1 cellular context compared by ENCODE assay signal in genomic region chr16:22977294-22977697, GRCh38.
TF ChIP-seq lines count a peak whose summit lies in the region.

No MANE protein-coding gene starts in this region.

TF ChIP-seq in WTC11, 78 proteins besides CTCF, POLR2A, EP300 and RAD21 (continued from another document):
- TF ChIP-seq ZNF219 (CRISPR knock-in tag; IDR thresholded peaks at IDR 0.05; ENCODE audit: borderline replicate concordance) (no peak), MYBL2 (CRISPR knock-in tag; IDR thresholded peaks at IDR 0.05) (no peak), ZNF396 (CRISPR knock-in tag; IDR thresholded peaks at IDR 0.05; ENCODE audit: borderline replicate concordance) (no peak), PRRX2 (CRISPR knock-in tag; IDR thresholded peaks at IDR 0.05) (no peak), EMX1 (CRISPR knock-in tag; IDR thresholded peaks at IDR 0.05) (no peak)
